ENCODE assay signal across 25 cellular contexts in the genomic region with DNA sequence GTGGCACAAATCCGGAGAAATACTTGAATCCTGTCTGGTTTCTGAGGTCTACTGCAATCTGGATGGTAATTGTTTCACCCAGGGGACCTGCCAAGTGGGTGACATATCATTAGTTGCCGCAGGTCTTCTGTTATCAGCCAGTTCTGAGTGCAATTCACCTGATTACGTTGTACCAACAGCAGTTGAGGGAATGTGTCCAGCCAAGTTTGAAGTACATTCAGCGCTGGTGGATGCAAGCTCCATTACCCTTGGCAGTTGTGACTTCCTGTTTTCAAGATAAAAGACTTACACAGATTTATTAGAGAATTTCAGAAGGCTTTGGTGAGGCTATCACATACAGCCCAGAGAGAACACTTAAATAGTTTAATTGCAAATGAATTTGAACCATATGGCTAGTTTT. TPM values are rescaled to one million over a fixed set of nuclear protein-coding genes. Genes with fewer than 3 reads are reported as not detected.
DNase-seq lines count a peak whose midpoint lies in the region; ATAC-seq, FAIRE-seq and TF ChIP-seq lines count a peak whose summit lies in the region.
"Had no signal": no experiment of that assay in that cellular context is flagged by ENCODE, and none has a peak within 500 bp of the region (broad histone marks: within the 10 kb centered on the region; RNA-seq: fewer than 3 reads in every experiment).

No MANE protein-coding gene starts in this region.

- peaks cover 14% of the 10 kb centered on the region for H3K4me1 ChIP-seq in left ventricle myocardium inferior
- H3K4me1 ChIP-seq in esophagus muscularis mucosa = peaks cover 0 to 16% (median 6%) of the 10 kb centered on the region in 4 donors
- no peaks in the 10 kb centered on the region for H3K4me1 ChIP-seq in pancreas
- H3K4me1 ChIP-seq: sigmoid colon had no signal

- peaks cover 82% of the 10 kb centered on the region for H3K27me3 ChIP-seq in left ventricle myocardium inferior (ENCODE audit: low read depth)
- H3K27me3 ChIP-seq in esophagus muscularis mucosa = no peaks in the 10 kb centered on the region
- H3K27me3 ChIP-seq in pancreas = no peaks in the 10 kb centered on the region
- H3K27me3 ChIP-seq: sigmoid colon had no signal

- peak; percentile 88 for ATAC-seq in Right ventricle myocardium superior (ENCODE audit: poor library complexity)
- peak; percentile 49 to 54 for ATAC-seq in naive B cell (ENCODE audit: low read depth in 2 of 2)
- no peak for ATAC-seq in pancreas
- ATAC-seq: activated naive CD4-positive, alpha-beta T cell treated with anti-CD3 and anti-CD28 coated beads, Interleukin-2, amount 50 U/mL, for 72 hours; HepG2; stimulated activated naive CD8-positive, alpha-beta T cell treated with anti-CD3 and anti-CD28 coated beads, Interleukin-15, Interleukin-2, amounts not matched to agents 100 U/mL and 50 U/mL, for 24 hours had no signal

- H3K4me1 Mint-ChIP-seq in naive B cell = peaks cover 14 to 22% (median 16%) of the 10 kb centered on the region in 3 donors
- H3K4me1 Mint-ChIP-seq: activated CD4-positive, alpha-beta memory T cell treated with anti-CD3 and anti-CD28 coated beads, Interleukin-2, amount 10 ng/mL, durations not matched to agents 7 days and 5 days; central memory CD8-positive, alpha-beta T cell had no signal

- no peaks in the 10 kb centered on the region for H3K9me3 Mint-ChIP-seq in naive B cell
- H3K9me3 Mint-ChIP-seq: activated CD4-positive, alpha-beta memory T cell treated with anti-CD3 and anti-CD28 coated beads, Interleukin-2, amount 10 ng/mL, durations not matched to agents 7 days and 5 days; activated naive CD4-positive, alpha-beta T cell treated with anti-CD3 and anti-CD28 coated beads, Interleukin-2, amount 50 U/mL, for 72 hours; activated T-helper 2 cell treated with anti-CD3 and anti-CD28 coated beads, Interferon-gamma antibody, Interleukin-2, Interleukin-4, amounts not matched to agents 10 μg/mL and 5 μg/mL and 100 μg/mL, durations not matched to agents 14 hours and 24 hours and 36 hours; central memory CD8-positive, alpha-beta T cell had no signal

- H3K9me3 ChIP-seq in left ventricle myocardium inferior (replicated peaks) (no peaks in the 10 kb centered on the region), esophagus muscularis mucosa (no peaks in the 10 kb centered on the region), pancreas (no peaks in the 10 kb centered on the region)
- H3K9me3 ChIP-seq: sigmoid colon, thoracic aorta had no signal

- H3K27me3 Mint-ChIP-seq in naive B cell = peaks cover 5 to 16% (median 10%) of the 10 kb centered on the region in 3 donors

- H3K27ac Mint-ChIP-seq in naive B cell = no peak overlapping the region
- H3K27ac Mint-ChIP-seq: activated CD4-positive, alpha-beta memory T cell treated with anti-CD3 and anti-CD28 coated beads, Interleukin-2, amount 10 ng/mL, durations not matched to agents 7 days and 5 days; activated naive CD4-positive, alpha-beta T cell treated with anti-CD3 and anti-CD28 coated beads, Interleukin-2, amount 50 U/mL, for 72 hours; activated T-helper 2 cell treated with anti-CD3 and anti-CD28 coated beads, Interferon-gamma antibody, Interleukin-2, Interleukin-4, amounts not matched to agents 10 μg/mL and 5 μg/mL and 100 μg/mL, durations not matched to agents 14 hours and 24 hours and 36 hours had no signal

- 83% methylated on average over 4 of the region's 4 CpGs for WGBS in esophagus muscularis mucosa
- 38 to 42% methylated on average over 4 of the region's 4 CpGs for WGBS in pancreas, 2 donors

- no peak for DNase-seq in Right ventricle myocardium superior
- DNase-seq in left ventricle myocardium inferior = no peak
- DNase-seq in NCI-H345 (lab: John Stamatoyannopoulos, UW) = peak; percentile 84
- peak; percentile 23 for DNase-seq in fibroblast of pulmonary artery (ENCODE audit: low read depth)
- no peak for DNase-seq in naive B cell
- DNase-seq in esophagus muscularis mucosa (ENCODE audit: extremely low spot score) = no peak
- DNase-seq in pancreas = no peak
- DNase-seq in H4 (ENCODE audit: low spot score) = no peak
- DNase-seq: activated CD4-positive, alpha-beta memory T cell treated with anti-CD3 and anti-CD28 coated beads, Interleukin-2, amount 10 ng/mL, durations not matched to agents 7 days and 5 days; anterior cingulate cortex; C1 segment of cervical spinal cord; dorsolateral prefrontal cortex; HCEC 1CT; NCI-H1694; NCI-H82; sigmoid colon; stimulated activated naive CD8-positive, alpha-beta T cell treated with anti-CD3 and anti-CD28 coated beads, Interleukin-15, Interleukin-2, amounts not matched to agents 100 U/mL and 50 U/mL, for 24 hours; T-helper 9 cell had no signal

- no peak overlapping the region for H3K4me3 ChIP-seq in left ventricle myocardium inferior
- no peak overlapping the region for H3K4me3 ChIP-seq in fibroblast of pulmonary artery (replicated peaks; ENCODE audit: low read depth, low read length)
- H3K4me3 ChIP-seq in esophagus muscularis mucosa = no peak overlapping the region
- H3K4me3 ChIP-seq in pancreas = no peak overlapping the region
- H3K4me3 ChIP-seq: dorsolateral prefrontal cortex, lung, sigmoid colon, thoracic aorta had no signal

- H3K36me3 Mint-ChIP-seq in naive B cell = no peaks in the 10 kb centered on the region
- H3K36me3 Mint-ChIP-seq: activated naive CD4-positive, alpha-beta T cell treated with anti-CD3 and anti-CD28 coated beads, Interleukin-2, amount 50 U/mL, for 72 hours had no signal

- TF ChIP-seq CTCF in left ventricle myocardium inferior (IDR thresholded peaks at IDR 0.05; ENCODE audit: borderline replicate concordance) = no peak
- no peak for TF ChIP-seq CTCF in fibroblast of pulmonary artery (IDR thresholded peaks at IDR 0.05; ENCODE audit: low read length, missing control alignments)
- TF ChIP-seq CTCF in esophagus muscularis mucosa (IDR thresholded peaks at IDR 0.05) = no peak
- TF ChIP-seq CTCF in pancreas (IDR thresholded peaks at IDR 0.05) = no peak

- no peak for FAIRE-seq in pancreas (lab: Jason Lieb, UNC)
- FAIRE-seq: HepG2 had no signal

- no peak for TF ChIP-seq POLR2A in esophagus muscularis mucosa (IDR thresholded peaks at IDR 0.05; ENCODE audit: low read depth)

- H3K27ac ChIP-seq in left ventricle myocardium inferior (replicated peaks) = no peak overlapping the region
- no peak overlapping the region for H3K27ac ChIP-seq in esophagus muscularis mucosa (replicated peaks in 1 of 4)
- no peak overlapping the region for H3K27ac ChIP-seq in pancreas
- H3K27ac ChIP-seq: dorsolateral prefrontal cortex, sigmoid colon, thoracic aorta had no signal

- H3K4me3 Mint-ChIP-seq in naive B cell = no peak overlapping the region
- H3K4me3 Mint-ChIP-seq: activated CD4-positive, alpha-beta memory T cell treated with anti-CD3 and anti-CD28 coated beads, Interleukin-2, amount 10 ng/mL, durations not matched to agents 7 days and 5 days; central memory CD8-positive, alpha-beta T cell had no signal

- TF ChIP-seq EP300 in esophagus muscularis mucosa (IDR thresholded peaks at IDR 0.05) = no peak

- intact Hi-C loops in Right ventricle myocardium superior (cut with DNase I) (no loop called here), left ventricle myocardium inferior (cut with micrococcal nuclease) (no loop called here), esophagus muscularis mucosa (cut with DNase I) (no loop called here), pancreas (cut with DNase I) (no loop called here)

- H3K36me3 ChIP-seq in left ventricle myocardium inferior (no peaks in the 10 kb centered on the region), esophagus muscularis mucosa (no peaks in the 10 kb centered on the region), pancreas (no peaks in the 10 kb centered on the region)
- H3K36me3 ChIP-seq: sigmoid colon, thoracic aorta had no signal

RNA-seq across cellular contexts. Expression of gene FNDC1, which starts 42.8 kb away (rescaled TPM):
- total RNA-seq in Right ventricle myocardium superior (1.2 TPM), left ventricle myocardium inferior (1.8 TPM), esophagus muscularis mucosa (10 to 100 TPM in 1 of 4 donors, 1 to 10 TPM in 2, under 1 TPM in 1; 0.84 to 11.2 (median 2.7) TPM), pancreas (1 to 10 TPM in 1 of 6 donors, under 1 TPM in 5; 0.56 to 3.7 (median 0.80) TPM)
- polyA plus RNA-seq in naive B cell (ENCODE audit: low read depth in 6 of 6) (not detected), pancreas (under 1 TPM; 0.21 to 0.23 TPM)
- 0.04 and 0.31 TPM in 2 replicates for total RNA-seq in H4 (2014; rRNA removed; shearing (Covaris generic))
- total RNA-seq: activated CD4-positive, alpha-beta memory T cell treated with anti-CD3 and anti-CD28 coated beads, Interleukin-2, amount 10 ng/mL, durations not matched to agents 7 days and 5 days; activated T-helper 2 cell treated with anti-CD3 and anti-CD28 coated beads, Interferon-gamma antibody, Interleukin-2, Interleukin-4, amounts not matched to agents 10 μg/mL and 5 μg/mL and 100 μg/mL, durations not matched to agents 14 hours and 24 hours and 36 hours; HepG2; M059J had no signal
- polyA plus RNA-seq: HepG2 had no signal

Comparison
In these comparisons a context has a peak if more than half of its experiments do, and no peak if none do; other contexts are left out.
1. ATAC-seq: peak in Right ventricle myocardium superior (single experiment) and naive B cell (2 of 2); none in pancreas (0 of 4).
2. DNase-seq: peak in NCI-H345 (single experiment) and fibroblast of pulmonary artery (single experiment); none in Right ventricle myocardium superior (single experiment), left ventricle myocardium inferior (single experiment), naive B cell (single experiment), esophagus muscularis mucosa (single experiment), pancreas (0 of 6) and H4 (single experiment).